ENCODE assay signal across 1 cellular context in the genomic region with DNA sequence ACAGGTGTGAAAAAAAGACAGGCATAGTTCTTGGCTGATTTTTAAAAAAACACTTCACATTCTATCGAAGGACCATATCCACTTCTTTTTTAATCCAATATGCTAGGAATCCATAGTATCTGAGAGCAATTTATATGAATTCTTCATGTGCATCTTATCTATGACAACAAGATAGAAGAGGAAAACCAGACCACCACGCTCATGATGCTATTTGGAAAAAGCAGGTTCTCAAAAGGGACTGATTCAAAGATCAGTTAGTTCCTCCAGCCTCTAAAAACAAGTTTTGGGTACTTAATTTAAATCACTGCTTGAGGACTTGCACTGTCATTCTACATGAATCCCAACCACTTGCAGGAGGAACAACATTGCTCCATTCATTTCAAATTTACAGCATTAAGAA.
TF ChIP-seq lines count a peak whose summit lies in the region.

No MANE protein-coding gene starts in this region.

TF ChIP-seq in WTC11, 78 proteins besides CTCF, POLR2A, EP300 and RAD21 (continued from another document):
- TF ChIP-seq, protein P1, sequence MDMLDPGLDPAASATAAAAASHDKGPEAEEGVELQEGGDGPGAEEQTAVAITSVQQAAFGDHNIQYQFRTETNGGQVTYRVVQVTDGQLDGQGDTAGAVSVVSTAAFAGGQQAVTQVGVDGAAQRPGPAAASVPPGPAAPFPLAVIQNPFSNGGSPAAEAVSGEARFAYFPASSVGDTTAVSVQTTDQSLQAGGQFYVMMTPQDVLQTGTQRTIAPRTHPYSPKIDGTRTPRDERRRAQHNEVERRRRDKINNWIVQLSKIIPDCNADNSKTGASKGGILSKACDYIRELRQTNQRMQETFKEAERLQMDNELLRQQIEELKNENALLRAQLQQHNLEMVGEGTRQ (CRISPR knock-in tag; IDR thresholded peaks at IDR 0.05): no peak
- TF ChIP-seq NFATC4 (CRISPR knock-in tag; IDR thresholded peaks at IDR 0.05) (no peak), ZNF425 (CRISPR knock-in tag; conservative IDR thresholded peaks at IDR 0.05) (no peak), E2F5 (CRISPR knock-in tag; IDR thresholded peaks at IDR 0.05) (no peak), ZNF121 (CRISPR knock-in tag; IDR thresholded peaks at IDR 0.05) (no peak)
- TF ChIP-seq, protein P2, sequence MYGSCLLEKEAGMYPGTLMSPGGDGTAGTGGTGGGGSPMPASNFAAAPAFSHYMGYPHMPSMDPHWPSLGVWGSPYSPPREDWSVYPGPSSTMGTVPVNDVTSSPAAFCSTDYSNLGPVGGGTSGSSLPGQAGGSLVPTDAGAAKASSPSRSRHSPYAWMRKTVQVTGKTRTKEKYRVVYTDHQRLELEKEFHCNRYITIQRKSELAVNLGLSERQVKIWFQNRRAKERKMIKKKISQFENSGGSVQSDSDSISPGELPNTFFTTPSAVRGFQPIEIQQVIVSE (CRISPR knock-in tag; IDR thresholded peaks at IDR 0.05; ENCODE audit: borderline replicate concordance): no peak
